17 cellular contexts compared by ENCODE assay signal in genomic region chr1:17790383-17791054, GRCh38. TPM values are rescaled to one million over a fixed set of nuclear protein-coding genes. Genes with fewer than 3 reads are reported as not detected.
DNase-seq lines count a peak whose midpoint lies in the region; ATAC-seq, FAIRE-seq and TF ChIP-seq lines count a peak whose summit lies in the region.
"Had no signal": no experiment of that assay in that cellular context is flagged by ENCODE, and none has a peak within 500 bp of the region (broad histone marks: within the 10 kb centered on the region; RNA-seq: fewer than 3 reads in every experiment).

No MANE protein-coding gene starts in this region.

- H4K8ac ChIP-seq in H9 (replicated peaks; ENCODE audit: insufficient read length, low read depth, low read length) = no peak overlapping the region
- H4K8ac ChIP-seq in H1 (ENCODE audit: extremely low read depth, insufficient read depth, low read length) = no peak overlapping the region; the same call in 1 of the 2 replicates

- H3K23me2 ChIP-seq in H9 (ENCODE audit: insufficient read length, low read depth, low read length, poor library complexity, severe bottlenecking) (no peaks in the 10 kb centered on the region), H1 (ENCODE audit: low read depth, low read length) (no peaks in the 10 kb centered on the region)

- H2BK5ac ChIP-seq in H9 (ENCODE audit: insufficient read length, low read length) (no peak overlapping the region), H1 (ENCODE audit: low read depth, low read length) (no peak overlapping the region)

- FAIRE-seq in H1 (lab: Jason Lieb, UNC) = no peak
- FAIRE-seq: A549, D721Med, H54, K562 had no signal

- no peak overlapping the region for H3K27ac Mint-ChIP-seq in H9
- H3K27ac Mint-ChIP-seq: CD4-positive, alpha-beta memory T cell had no signal

- H2BK120ac ChIP-seq in H9 (ENCODE audit: low read depth, low read length, poor library complexity, severe bottlenecking) (no peak overlapping the region), H1 (replicated peaks; ENCODE audit: low read depth, low read length) (no peak overlapping the region)

- H2AK5ac ChIP-seq in H9 (ENCODE audit: insufficient read length, low read length) (no peak overlapping the region), H1 (ENCODE audit: low read depth, low read length) (no peak overlapping the region)

- no peak overlapping the region for H3K56ac ChIP-seq in H9 (ENCODE audit: insufficient read length, low read depth, low read length)
- no peak overlapping the region for H3K56ac ChIP-seq in H1 (replicated peaks; ENCODE audit: insufficient read length, low read depth, low read length)

- no peaks in the 10 kb centered on the region for H3K9me3 Mint-ChIP-seq in H9

- POLR2A ChIA-PET in HEK293 (lab: Yijun Ruan, JAX) = no interaction called here
- POLR2A ChIA-PET in H1 (lab: Charles Lee; ENCODE audit: partially characterized antibody) = no interaction called here

- no peak overlapping the region for H3K4me3 Mint-ChIP-seq in H9
- H3K4me3 Mint-ChIP-seq: CD4-positive, alpha-beta memory T cell had no signal

- H3K9me3 ChIP-seq in H9 (ENCODE audit: control insufficient read depth, low read depth, low read length) (no peaks in the 10 kb centered on the region), HEK293 (ENCODE audit: control insufficient read depth, insufficient read depth, low read depth, low read length) (no peaks in the 10 kb centered on the region), H1 (ENCODE audit: insufficient read depth in 2 of 2, low read depth in 1 of 2, low read length in 1 of 2) (no peaks in the 10 kb centered on the region)
- H3K9me3 ChIP-seq: A549, BE2C had no signal

- no peak overlapping the region for H3K14ac ChIP-seq in H9 (ENCODE audit: insufficient read depth, low read length)
- H3K14ac ChIP-seq in H1 (ENCODE audit: insufficient read length) = no peak overlapping the region

- H3K4me2 ChIP-seq in H9 (ENCODE audit: insufficient read depth, insufficient read length, low read length) (no peak overlapping the region), H1 (ENCODE audit: insufficient read depth in 1 of 2, low read depth in 2 of 2, low read length in 2 of 2) (no peak overlapping the region)
- H3K4me2 ChIP-seq: A549 had no signal

- H2BK12ac ChIP-seq in H9 (ENCODE audit: insufficient read length, low read depth, low read length) = no peak overlapping the region
- no peak overlapping the region for H2BK12ac ChIP-seq in H1 (ENCODE audit: low read depth, low read length)

- no peaks in the 10 kb centered on the region for H3K4me1 Mint-ChIP-seq in H9
- H3K4me1 Mint-ChIP-seq: CD4-positive, alpha-beta memory T cell had no signal

- H3K36me3 Mint-ChIP-seq in H9 (ENCODE audit: insufficient read depth in 1 of 3, low read depth in 3 of 3) = no peaks in the 10 kb centered on the region
- H3K36me3 Mint-ChIP-seq: CD4-positive, alpha-beta memory T cell had no signal

- H3K79me2 ChIP-seq in H9 (ENCODE audit: insufficient read depth, low read length) (no peaks in the 10 kb centered on the region), H1 (ENCODE audit: control insufficient read depth in 1 of 2, insufficient read depth in 2 of 2, low read length in 2 of 2) (no peaks in the 10 kb centered on the region)

- ATAC-seq in HG03520 (IDR thresholded peaks at IDR 0.05; ENCODE audit: unreplicated experiment) = no peak
- ATAC-seq in HG02840 (IDR thresholded peaks at IDR 0.05; ENCODE audit: low FRiP score, unreplicated experiment) = no peak
- no peak for ATAC-seq in GM18868 (IDR thresholded peaks at IDR 0.05; ENCODE audit: unreplicated experiment)
- ATAC-seq: A549, K562 had no signal

- no peak overlapping the region for H2AFZ ChIP-seq in H9 (ENCODE audit: low read length)
- H2AFZ ChIP-seq in H1 (ENCODE audit: low read length) = no peak overlapping the region

- H3K23ac ChIP-seq in H9 (ENCODE audit: insufficient read length, low read depth, low read length) (no peak overlapping the region), H1 (ENCODE audit: insufficient read length) (no peak overlapping the region)

- H4K20me1 ChIP-seq in H9 (ENCODE audit: control insufficient read depth, insufficient read depth, insufficient read length) (no peaks in the 10 kb centered on the region), H1 (replicated peaks in 1 of 2; ENCODE audit: control insufficient read depth in 1 of 2, insufficient read depth in 2 of 2, low read length in 2 of 2) (no peaks in the 10 kb centered on the region)

- TF ChIP-seq RAD21 in H1 (IDR thresholded peaks at IDR 0.05 in 1 of 2, conservative IDR thresholded peaks at IDR 0.05 in 1 of 2; ENCODE audit: low read depth in 2 of 2, low read length in 2 of 2) = no peak

- H3K27me3 ChIP-seq in H9 (ENCODE audit: insufficient read depth, low read length) (no peaks in the 10 kb centered on the region), H1 (replicated peaks in 1 of 4; ENCODE audit: control insufficient read depth in 3 of 4, extremely low read depth in 1 of 4, insufficient read depth in 3 of 4, low read length in 3 of 4) (no peaks in the 10 kb centered on the region; a peak in 2 of 7 replicates)
- H3K27me3 ChIP-seq: BE2C had no signal

- H3T11ph ChIP-seq in H9 (ENCODE audit: low read length) = no peak overlapping the region

- H4K91ac ChIP-seq in H9 (ENCODE audit: insufficient read length, low read depth, low read length) (no peak overlapping the region), H1 (replicated peaks; ENCODE audit: insufficient read length, low read length) (no peak overlapping the region)

- TF ChIP-seq EP300 in H1 (IDR thresholded peaks at IDR 0.05; ENCODE audit: borderline replicate concordance in 1 of 2, low read depth in 2 of 2, low read length in 2 of 2) = no peak

- H3K9ac ChIP-seq in H9 (ENCODE audit: extremely low read depth, insufficient read length, low read length) (no peak overlapping the region), H1 (replicated peaks in 1 of 4; ENCODE audit: extremely low read depth in 1 of 4, low read depth in 3 of 4, low read length in 3 of 4) (no peak overlapping the region)

- H2BK20ac ChIP-seq in H9 (ENCODE audit: low read depth, low read length, poor library complexity, severe bottlenecking) = no peak overlapping the region
- H2BK20ac ChIP-seq in H1 (ENCODE audit: low read length) = no peak overlapping the region

- H4K5ac ChIP-seq in H9 (ENCODE audit: insufficient read length, low read depth, low read length) (no peak overlapping the region), H1 (ENCODE audit: insufficient read length, low read depth, low read length) (no peak overlapping the region)

- no peak overlapping the region for H3K4me3 ChIP-seq in HEK293 (ENCODE audit: low read depth, low read length)
- no peak overlapping the region for H3K4me3 ChIP-seq in H1 (ENCODE audit: extremely low read depth in 1 of 4, insufficient read depth in 2 of 4, low read depth in 3 of 4, low read length in 4 of 4)
- H3K4me3 ChIP-seq: A549, K562 had no signal

- H3K4me1 ChIP-seq in H9 (ENCODE audit: insufficient read depth, low read length) = no peaks in the 10 kb centered on the region
- no peaks in the 10 kb centered on the region for H3K4me1 ChIP-seq in HEK293 (ENCODE audit: control insufficient read depth, insufficient read depth, low read length)
- peaks cover 0 to 5% (median 3%) of the 10 kb centered on the region in 4 experiments; a peak in 3 of 7 replicates for H3K4me1 ChIP-seq in H1 (replicated peaks in 1 of 4; ENCODE audit: control insufficient read depth in 3 of 4, insufficient read depth in 4 of 4, low read length in 3 of 4)
- H3K4me1 ChIP-seq: A549, BE2C had no signal

- H3K79me1 ChIP-seq in H9 (ENCODE audit: insufficient read depth, low read depth, low read length, poor library complexity, severe bottlenecking) (no peaks in the 10 kb centered on the region), H1 (ENCODE audit: low read depth, low read length) (no peaks in the 10 kb centered on the region)

- no peak overlapping the region for H3K18ac ChIP-seq in H9 (ENCODE audit: insufficient read length, low read depth, low read length)
- no peak overlapping the region for H3K18ac ChIP-seq in H1 (ENCODE audit: extremely low read depth, low read length)

- no peak for TF ChIP-seq POLR2A in H1 (IDR thresholded peaks at IDR 0.05; ENCODE audit: control extremely low read depth in 1 of 2, low read depth in 2 of 2, low read length in 2 of 2)

- CTCF ChIA-PET in HEK293 (lab: Yijun Ruan, JAX) (no interaction called here), H1 (lab: Charles Lee; ENCODE audit: partially characterized antibody) (interaction anchor here (1.1 to 6.2 kb wide), 3 partner anchors 14 to 67 kb away, joined by 4 to 20 read pairs (median 4); no protein-coding TSS in a partner anchor)

- WGBS in H9 (ENCODE audit: extremely low coverage, insufficient read length, low lambda C conversion rate) = no CpG with 5 or more reads among the region's 4 CpGs
- 71% methylated on average over 4 of the region's 4 CpGs; no CpG with 5 or more reads in 1 of the 2 experiments for WGBS in H1 (ENCODE audit: extremely low coverage in 1 of 2, insufficient coverage in 1 of 2, insufficient read length in 1 of 2, insufficient replicate concordance in 2 of 2, low coverage in 1 of 2, low lambda C conversion rate in 2 of 2, missing lambda C conversion rate in 1 of 2), 2 experiments

- TF ChIP-seq CTCF in H9 (conservative IDR thresholded peaks at IDR 0.05) (no peak), HEK293 (tag by site-specific recombination; IDR thresholded peaks at IDR 0.05) (no peak), H1 (IDR thresholded peaks at IDR 0.05; ENCODE audit: control extremely low read depth in 1 of 3, insufficient read depth in 1 of 3, low read depth in 1 of 3, low read length in 3 of 3) (no peak)

- H3K27ac ChIP-seq in H9 (ENCODE audit: insufficient read length, low read depth, low read length) = no peak overlapping the region
- no peak overlapping the region for H3K27ac ChIP-seq in HEK293 (ENCODE audit: extremely low read depth, low read depth, low read length)
- no peak overlapping the region for H3K27ac ChIP-seq in H1 (ENCODE audit: low read depth, low read length)
- H3K27ac ChIP-seq: A549, C4-2B had no signal

- H3K36me3 ChIP-seq in HEK293 (ENCODE audit: control insufficient read depth in 2 of 2, insufficient read depth in 1 of 2, low read length in 2 of 2) (no peaks in the 10 kb centered on the region), H1 (ENCODE audit: control insufficient read depth in 2 of 4, insufficient read depth in 4 of 4, low read length in 3 of 4) (no peaks in the 10 kb centered on the region)
- H3K36me3 ChIP-seq: BE2C had no signal

- H2BK15ac ChIP-seq in H9 (ENCODE audit: low read depth, low read length) (no peak overlapping the region), H1 (ENCODE audit: low read length) (no peak overlapping the region)

- peak; percentile 49 for DNase-seq in H9
- no peak for DNase-seq in H1 (ENCODE audit: low read depth in 1 of 2, low spot score in 2 of 2)
- DNase-seq in mesenteric fat pad (ENCODE audit: low spot score) = peak; percentile 64
- DNase-seq: CD4-positive, alpha-beta memory T cell; DMS53; GF-D8 had no signal

- H3K4ac ChIP-seq in H9 (ENCODE audit: low read depth, low read length) (no peak overlapping the region), H1 (replicated peaks; ENCODE audit: insufficient read length, low read depth, low read length) (no peak overlapping the region)

- H3K27me3 Mint-ChIP-seq in H9 (ENCODE audit: low read depth) = peaks cover 15% of the 10 kb centered on the region

RNA-seq across cellular contexts. Expression of gene ACTL8, which starts 35.4 kb away (rescaled TPM):
- 0.26 TPM in 1 of 2 replicates, not detected in the other for total RNA-seq in H9 (2021)
- 0.47 and 1.1 TPM in 2 replicates for total RNA-seq in H1 (2021; fragmentation: NEBNext Ultra II Directional; extraction: Animal tissue kit (Norgen Biotek cat#: 25700))
- polyA plus RNA-seq in H1 (2011; rRNA removed) = 0.33 and 0.63 TPM in 2 replicates
- 0.49 TPM for polyA plus RNA-seq in H1 (2011; cell fraction: cytosol; rRNA removed)
- polyA plus RNA-seq in H1 (2011; cell fraction: nucleus; rRNA removed) = 0.23 TPM
- polyA plus RNA-seq in H1 (2012, experiment 1 of 2) = 0.70 to 0.90 TPM (median 0.74 TPM) in 4 replicates
- 1.9 TPM for polyA plus RNA-seq in H1 (2012, experiment 2 of 2)
- 0.16 TPM for polyA plus RNA-seq in H1 (2013, experiment 1 of 2)
- 0.22 TPM for polyA plus RNA-seq in H1 (2013, experiment 2 of 2)
- 0.51 and 0.60 TPM in 2 replicates for polyA minus RNA-seq in H1 (2011; rRNA and poly(A)+ RNA removed)
- polyA minus RNA-seq in H1 (2011; cell fraction: cytosol; rRNA and poly(A)+ RNA removed) = not detected
- 0.70 TPM for polyA minus RNA-seq in H1 (2011; cell fraction: nucleus; rRNA and poly(A)+ RNA removed)
- total RNA-seq in mesenteric fat pad = not detected
- total RNA-seq: CD4-positive, alpha-beta memory T cell had no signal
- polyA plus RNA-seq: AG04450; CD4-positive, alpha-beta memory T cell had no signal

Comparison
In these comparisons a context has a peak if more than half of its experiments do, and no peak if none do; other contexts are left out.
1. DNase-seq: peak in H9 (single experiment) and mesenteric fat pad (single experiment); none in H1 (0 of 2).